ENCODE assay signal across 1 cellular context in genomic region chr3:46954178-46954577, GRCh38.
TF ChIP-seq lines count a peak whose summit lies in the region.

No MANE protein-coding gene starts in this region.

TF ChIP-seq in SK-N-SH treated with all-trans-retinoic acid at 6 μM for 48 hours, 23 proteins besides CTCF, POLR2A, EP300 and RAD21 (continued from another document):
- TF ChIP-seq TOX (CRISPR knock-in tag; IDR thresholded peaks at IDR 0.05; ENCODE audit: borderline replicate concordance) (no peak), ZFP3 (CRISPR knock-in tag; IDR thresholded peaks at IDR 0.05) (no peak), SNAI2 (CRISPR knock-in tag; IDR thresholded peaks at IDR 0.05) (no peak), POU6F1 (CRISPR knock-in tag; IDR thresholded peaks at IDR 0.05; ENCODE audit: borderline replicate concordance, low read depth) (no peak), ISL1 (CRISPR knock-in tag; IDR thresholded peaks at IDR 0.05) (no peak), RARB (CRISPR knock-in tag; IDR thresholded peaks at IDR 0.05) (no peak), TSHZ2 (CRISPR knock-in tag; IDR thresholded peaks at IDR 0.05) (no peak), ZC3H10 (CRISPR knock-in tag; IDR thresholded peaks at IDR 0.05) (no peak), CREB5 (CRISPR knock-in tag; IDR thresholded peaks at IDR 0.05; ENCODE audit: low read depth) (no peak), ZNF565 (CRISPR knock-in tag; conservative IDR thresholded peaks at IDR 0.05; ENCODE audit: low read depth) (no peak)
